In genomic region chr10:15370212-15370740, GRCh38 we compare ENCODE assay signal across 2 cellular contexts.
TF ChIP-seq lines count a peak whose summit lies in the region.

No MANE protein-coding gene starts in this region.

TF ChIP-seq in SK-N-SH, 30 proteins besides CTCF, POLR2A, EP300 and RAD21 (continued from another document):
- TF ChIP-seq USF1 (IDR thresholded peaks at IDR 0.05; ENCODE audit: borderline replicate concordance, low read depth) (no peak), SMC3 (IDR thresholded peaks at IDR 0.05; ENCODE audit: low read depth, low read length) (no peak), NRF1 (IDR thresholded peaks at IDR 0.05; ENCODE audit: low read depth, low read length) (no peak), JUND (IDR thresholded peaks at IDR 0.05) (no peak), MXI1 (IDR thresholded peaks at IDR 0.05; ENCODE audit: low read depth, low read length) (no peak), YY1 (IDR thresholded peaks at IDR 0.05; ENCODE audit: low read depth) (no peak), GATA2 (CRISPR knock-in tag; IDR thresholded peaks at IDR 0.05) (no peak), FOXJ3 (CRISPR knock-in tag; IDR thresholded peaks at IDR 0.05) (no peak), EZH2phosphoT487 (IDR thresholded peaks at IDR 0.05; ENCODE audit: borderline replicate concordance, low read depth) (no peak), POLR2AphosphoS5 (IDR thresholded peaks at IDR 0.05; ENCODE audit: low read depth, low read length) (no peak)
- TF ChIP-seq, protein P1, sequence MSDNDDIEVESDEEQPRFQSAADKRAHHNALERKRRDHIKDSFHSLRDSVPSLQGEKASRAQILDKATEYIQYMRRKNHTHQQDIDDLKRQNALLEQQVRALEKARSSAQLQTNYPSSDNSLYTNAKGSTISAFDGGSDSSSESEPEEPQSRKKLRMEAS (IDR thresholded peaks at IDR 0.05; ENCODE audit: low read depth) = no peak
- TF ChIP-seq, protein P2, sequence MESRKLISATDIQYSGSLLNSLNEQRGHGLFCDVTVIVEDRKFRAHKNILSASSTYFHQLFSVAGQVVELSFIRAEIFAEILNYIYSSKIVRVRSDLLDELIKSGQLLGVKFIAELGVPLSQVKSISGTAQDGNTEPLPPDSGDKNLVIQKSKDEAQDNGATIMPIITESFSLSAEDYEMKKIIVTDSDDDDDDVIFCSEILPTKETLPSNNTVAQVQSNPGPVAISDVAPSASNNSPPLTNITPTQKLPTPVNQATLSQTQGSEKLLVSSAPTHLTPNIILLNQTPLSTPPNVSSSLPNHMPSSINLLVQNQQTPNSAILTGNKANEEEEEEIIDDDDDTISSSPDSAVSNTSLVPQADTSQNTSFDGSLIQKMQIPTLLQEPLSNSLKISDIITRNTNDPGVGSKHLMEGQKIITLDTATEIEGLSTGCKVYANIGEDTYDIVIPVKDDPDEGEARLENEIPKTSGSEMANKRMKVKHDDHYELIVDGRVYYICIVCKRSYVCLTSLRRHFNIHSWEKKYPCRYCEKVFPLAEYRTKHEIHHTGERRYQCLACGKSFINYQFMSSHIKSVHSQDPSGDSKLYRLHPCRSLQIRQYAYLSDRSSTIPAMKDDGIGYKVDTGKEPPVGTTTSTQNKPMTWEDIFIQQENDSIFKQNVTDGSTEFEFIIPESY (IDR thresholded peaks at IDR 0.05; ENCODE audit: borderline replicate concordance, low read depth) = no peak
- TF ChIP-seq, protein P3, sequence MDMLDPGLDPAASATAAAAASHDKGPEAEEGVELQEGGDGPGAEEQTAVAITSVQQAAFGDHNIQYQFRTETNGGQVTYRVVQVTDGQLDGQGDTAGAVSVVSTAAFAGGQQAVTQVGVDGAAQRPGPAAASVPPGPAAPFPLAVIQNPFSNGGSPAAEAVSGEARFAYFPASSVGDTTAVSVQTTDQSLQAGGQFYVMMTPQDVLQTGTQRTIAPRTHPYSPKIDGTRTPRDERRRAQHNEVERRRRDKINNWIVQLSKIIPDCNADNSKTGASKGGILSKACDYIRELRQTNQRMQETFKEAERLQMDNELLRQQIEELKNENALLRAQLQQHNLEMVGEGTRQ (IDR thresholded peaks at IDR 0.05; ENCODE audit: borderline replicate concordance, low read depth, low read length) = no peak

TF ChIP-seq in HepG2, 621 proteins besides CTCF, POLR2A, EP300 and RAD21 (continues in another document):
- no peak for TF ChIP-seq ZNF710 (CRISPR knock-in tag; IDR thresholded peaks at IDR 0.05; ENCODE audit: borderline replicate concordance)
- TF ChIP-seq KAT7 (CRISPR knock-in tag; IDR thresholded peaks at IDR 0.05; ENCODE audit: borderline replicate concordance) = peak; percentile 48; the same call in 1 of the 2 replicates
- TF ChIP-seq ZNF660 (CRISPR knock-in tag; IDR thresholded peaks at IDR 0.05; ENCODE audit: borderline replicate concordance, low read depth) = no peak
- TF ChIP-seq ZIK1 (CRISPR knock-in tag; IDR thresholded peaks at IDR 0.05; ENCODE audit: borderline replicate concordance, low read depth) = no peak
- peak; percentile 19; the same call in 1 of the 2 replicates for TF ChIP-seq ZNF501 (CRISPR knock-in tag; IDR thresholded peaks at IDR 0.05)
- TF ChIP-seq, protein P4, sequence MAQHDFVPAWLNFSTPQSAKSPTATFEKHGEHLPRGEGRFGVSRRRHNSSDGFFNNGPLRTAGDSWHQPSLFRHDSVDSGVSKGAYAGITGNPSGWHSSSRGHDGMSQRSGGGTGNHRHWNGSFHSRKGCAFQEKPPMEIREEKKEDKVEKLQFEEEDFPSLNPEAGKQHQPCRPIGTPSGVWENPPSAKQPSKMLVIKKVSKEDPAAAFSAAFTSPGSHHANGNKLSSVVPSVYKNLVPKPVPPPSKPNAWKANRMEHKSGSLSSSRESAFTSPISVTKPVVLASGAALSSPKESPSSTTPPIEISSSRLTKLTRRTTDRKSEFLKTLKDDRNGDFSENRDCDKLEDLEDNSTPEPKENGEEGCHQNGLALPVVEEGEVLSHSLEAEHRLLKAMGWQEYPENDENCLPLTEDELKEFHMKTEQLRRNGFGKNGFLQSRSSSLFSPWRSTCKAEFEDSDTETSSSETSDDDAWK (CRISPR knock-in tag; IDR thresholded peaks at IDR 0.05) = no peak
- TF ChIP-seq HHEX (CRISPR knock-in tag; IDR thresholded peaks at IDR 0.05) = no peak
- TF ChIP-seq, protein P5, sequence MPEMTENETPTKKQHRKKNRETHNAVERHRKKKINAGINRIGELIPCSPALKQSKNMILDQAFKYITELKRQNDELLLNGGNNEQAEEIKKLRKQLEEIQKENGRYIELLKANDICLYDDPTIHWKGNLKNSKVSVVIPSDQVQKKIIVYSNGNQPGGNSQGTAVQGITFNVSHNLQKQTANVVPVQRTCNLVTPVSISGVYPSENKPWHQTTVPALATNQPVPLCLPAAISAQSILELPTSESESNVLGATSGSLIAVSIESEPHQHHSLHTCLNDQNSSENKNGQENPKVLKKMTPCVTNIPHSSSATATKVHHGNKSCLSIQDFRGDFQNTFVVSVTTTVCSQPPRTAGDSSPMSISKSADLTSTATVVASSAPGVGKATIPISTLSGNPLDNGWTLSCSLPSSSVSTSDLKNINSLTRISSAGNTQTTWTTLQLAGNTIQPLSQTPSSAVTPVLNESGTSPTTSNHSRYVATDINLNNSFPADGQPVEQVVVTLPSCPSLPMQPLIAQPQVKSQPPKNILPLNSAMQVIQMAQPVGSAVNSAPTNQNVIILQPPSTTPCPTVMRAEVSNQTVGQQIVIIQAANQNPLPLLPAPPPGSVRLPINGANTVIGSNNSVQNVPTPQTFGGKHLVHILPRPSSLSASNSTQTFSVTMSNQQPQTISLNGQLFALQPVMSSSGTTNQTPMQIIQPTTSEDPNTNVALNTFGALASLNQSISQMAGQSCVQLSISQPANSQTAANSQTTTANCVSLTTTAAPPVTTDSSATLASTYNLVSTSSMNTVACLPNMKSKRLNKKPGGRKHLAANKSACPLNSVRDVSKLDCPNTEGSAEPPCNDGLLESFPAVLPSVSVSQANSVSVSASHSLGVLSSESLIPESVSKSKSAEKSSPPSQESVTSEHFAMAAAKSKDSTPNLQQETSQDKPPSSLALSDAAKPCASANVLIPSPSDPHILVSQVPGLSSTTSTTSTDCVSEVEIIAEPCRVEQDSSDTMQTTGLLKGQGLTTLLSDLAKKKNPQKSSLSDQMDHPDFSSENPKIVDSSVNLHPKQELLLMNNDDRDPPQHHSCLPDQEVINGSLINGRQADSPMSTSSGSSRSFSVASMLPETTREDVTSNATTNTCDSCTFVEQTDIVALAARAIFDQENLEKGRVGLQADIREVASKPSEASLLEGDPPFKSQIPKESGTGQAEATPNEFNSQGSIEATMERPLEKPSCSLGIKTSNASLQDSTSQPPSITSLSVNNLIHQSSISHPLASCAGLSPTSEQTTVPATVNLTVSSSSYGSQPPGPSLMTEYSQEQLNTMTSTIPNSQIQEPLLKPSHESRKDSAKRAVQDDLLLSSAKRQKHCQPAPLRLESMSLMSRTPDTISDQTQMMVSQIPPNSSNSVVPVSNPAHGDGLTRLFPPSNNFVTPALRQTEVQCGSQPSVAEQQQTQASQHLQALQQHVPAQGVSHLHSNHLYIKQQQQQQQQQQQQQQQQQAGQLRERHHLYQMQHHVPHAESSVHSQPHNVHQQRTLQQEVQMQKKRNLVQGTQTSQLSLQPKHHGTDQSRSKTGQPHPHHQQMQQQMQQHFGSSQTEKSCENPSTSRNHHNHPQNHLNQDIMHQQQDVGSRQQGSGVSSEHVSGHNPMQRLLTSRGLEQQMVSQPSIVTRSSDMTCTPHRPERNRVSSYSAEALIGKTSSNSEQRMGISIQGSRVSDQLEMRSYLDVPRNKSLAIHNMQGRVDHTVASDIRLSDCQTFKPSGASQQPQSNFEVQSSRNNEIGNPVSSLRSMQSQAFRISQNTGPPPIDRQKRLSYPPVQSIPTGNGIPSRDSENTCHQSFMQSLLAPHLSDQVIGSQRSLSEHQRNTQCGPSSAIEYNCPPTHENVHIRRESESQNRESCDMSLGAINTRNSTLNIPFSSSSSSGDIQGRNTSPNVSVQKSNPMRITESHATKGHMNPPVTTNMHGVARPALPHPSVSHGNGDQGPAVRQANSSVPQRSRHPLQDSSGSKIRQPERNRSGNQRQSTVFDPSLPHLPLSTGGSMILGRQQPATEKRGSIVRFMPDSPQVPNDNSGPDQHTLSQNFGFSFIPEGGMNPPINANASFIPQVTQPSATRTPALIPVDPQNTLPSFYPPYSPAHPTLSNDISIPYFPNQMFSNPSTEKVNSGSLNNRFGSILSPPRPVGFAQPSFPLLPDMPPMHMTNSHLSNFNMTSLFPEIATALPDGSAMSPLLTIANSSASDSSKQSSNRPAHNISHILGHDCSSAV (CRISPR knock-in tag; IDR thresholded peaks at IDR 0.05; ENCODE audit: borderline replicate concordance) = no peak
- no peak; the same call in 1 of the 2 replicates for TF ChIP-seq ZNF616 (CRISPR knock-in tag; IDR thresholded peaks at IDR 0.05; ENCODE audit: low read depth)
- TF ChIP-seq ATRX (CRISPR knock-in tag; IDR thresholded peaks at IDR 0.05; ENCODE audit: borderline replicate concordance) = no peak
- TF ChIP-seq, protein P6, sequence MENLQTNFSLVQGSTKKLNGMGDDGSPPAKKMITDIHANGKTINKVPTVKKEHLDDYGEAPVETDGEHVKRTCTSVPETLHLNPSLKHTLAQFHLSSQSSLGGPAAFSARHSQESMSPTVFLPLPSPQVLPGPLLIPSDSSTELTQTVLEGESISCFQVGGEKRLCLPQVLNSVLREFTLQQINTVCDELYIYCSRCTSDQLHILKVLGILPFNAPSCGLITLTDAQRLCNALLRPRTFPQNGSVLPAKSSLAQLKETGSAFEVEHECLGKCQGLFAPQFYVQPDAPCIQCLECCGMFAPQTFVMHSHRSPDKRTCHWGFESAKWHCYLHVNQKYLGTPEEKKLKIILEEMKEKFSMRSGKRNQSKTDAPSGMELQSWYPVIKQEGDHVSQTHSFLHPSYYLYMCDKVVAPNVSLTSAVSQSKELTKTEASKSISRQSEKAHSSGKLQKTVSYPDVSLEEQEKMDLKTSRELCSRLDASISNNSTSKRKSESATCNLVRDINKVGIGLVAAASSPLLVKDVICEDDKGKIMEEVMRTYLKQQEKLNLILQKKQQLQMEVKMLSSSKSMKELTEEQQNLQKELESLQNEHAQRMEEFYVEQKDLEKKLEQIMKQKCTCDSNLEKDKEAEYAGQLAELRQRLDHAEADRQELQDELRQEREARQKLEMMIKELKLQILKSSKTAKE (CRISPR knock-in tag; IDR thresholded peaks at IDR 0.05; ENCODE audit: borderline replicate concordance) = no peak
- no peak for TF ChIP-seq LCORL (IDR thresholded peaks at IDR 0.05)
- no peak for TF ChIP-seq LCORL (CRISPR knock-in tag; IDR thresholded peaks at IDR 0.05)
- TF ChIP-seq SIN3A (IDR thresholded peaks at IDR 0.05; ENCODE audit: borderline replicate concordance, low read depth, low read length) = peak; percentile 40; the same call in 1 of the 2 replicates
- TF ChIP-seq SOX5 (CRISPR knock-in tag; IDR thresholded peaks at IDR 0.05; ENCODE audit: borderline replicate concordance) = no peak
- TF ChIP-seq ZNF790 (CRISPR knock-in tag; IDR thresholded peaks at IDR 0.05; ENCODE audit: borderline replicate concordance) = 0 out of 2 replicates have a peak, but pooled peaks have one; percentile 30
- TF ChIP-seq ZNF563 (CRISPR knock-in tag; IDR thresholded peaks at IDR 0.05) = 0 out of 2 replicates have a peak, but pooled peaks have one; percentile 47
- TF ChIP-seq RBFOX2 (IDR thresholded peaks at IDR 0.05; ENCODE audit: low read depth, low read length) = peak; percentile 60
- TF ChIP-seq, protein P7, sequence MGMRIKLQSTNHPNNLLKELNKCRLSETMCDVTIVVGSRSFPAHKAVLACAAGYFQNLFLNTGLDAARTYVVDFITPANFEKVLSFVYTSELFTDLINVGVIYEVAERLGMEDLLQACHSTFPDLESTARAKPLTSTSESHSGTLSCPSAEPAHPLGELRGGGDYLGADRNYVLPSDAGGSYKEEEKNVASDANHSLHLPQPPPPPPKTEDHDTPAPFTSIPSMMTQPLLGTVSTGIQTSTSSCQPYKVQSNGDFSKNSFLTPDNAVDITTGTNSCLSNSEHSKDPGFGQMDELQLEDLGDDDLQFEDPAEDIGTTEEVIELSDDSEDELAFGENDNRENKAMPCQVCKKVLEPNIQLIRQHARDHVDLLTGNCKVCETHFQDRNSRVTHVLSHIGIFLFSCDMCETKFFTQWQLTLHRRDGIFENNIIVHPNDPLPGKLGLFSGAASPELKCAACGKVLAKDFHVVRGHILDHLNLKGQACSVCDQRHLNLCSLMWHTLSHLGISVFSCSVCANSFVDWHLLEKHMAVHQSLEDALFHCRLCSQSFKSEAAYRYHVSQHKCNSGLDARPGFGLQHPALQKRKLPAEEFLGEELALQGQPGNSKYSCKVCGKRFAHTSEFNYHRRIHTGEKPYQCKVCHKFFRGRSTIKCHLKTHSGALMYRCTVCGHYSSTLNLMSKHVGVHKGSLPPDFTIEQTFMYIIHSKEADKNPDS (CRISPR knock-in tag; IDR thresholded peaks at IDR 0.05) = no peak
- no peak for TF ChIP-seq ERF (CRISPR knock-in tag; IDR thresholded peaks at IDR 0.05)
- no peak for TF ChIP-seq ARHGAP35 (CRISPR knock-in tag; IDR thresholded peaks at IDR 0.05; ENCODE audit: borderline replicate concordance)
- no peak for TF ChIP-seq MIER2 (CRISPR knock-in tag; IDR thresholded peaks at IDR 0.05)
- no peak for TF ChIP-seq HNRNPK (IDR thresholded peaks at IDR 0.05; ENCODE audit: low read depth, low read length, poor library complexity, severe bottlenecking)
- no peak for TF ChIP-seq ZNF180 (CRISPR knock-in tag; IDR thresholded peaks at IDR 0.05; ENCODE audit: borderline replicate concordance, low read depth)
- no peak for TF ChIP-seq ETV6 (CRISPR knock-in tag; conservative IDR thresholded peaks at IDR 0.05)
- TF ChIP-seq, protein P8, sequence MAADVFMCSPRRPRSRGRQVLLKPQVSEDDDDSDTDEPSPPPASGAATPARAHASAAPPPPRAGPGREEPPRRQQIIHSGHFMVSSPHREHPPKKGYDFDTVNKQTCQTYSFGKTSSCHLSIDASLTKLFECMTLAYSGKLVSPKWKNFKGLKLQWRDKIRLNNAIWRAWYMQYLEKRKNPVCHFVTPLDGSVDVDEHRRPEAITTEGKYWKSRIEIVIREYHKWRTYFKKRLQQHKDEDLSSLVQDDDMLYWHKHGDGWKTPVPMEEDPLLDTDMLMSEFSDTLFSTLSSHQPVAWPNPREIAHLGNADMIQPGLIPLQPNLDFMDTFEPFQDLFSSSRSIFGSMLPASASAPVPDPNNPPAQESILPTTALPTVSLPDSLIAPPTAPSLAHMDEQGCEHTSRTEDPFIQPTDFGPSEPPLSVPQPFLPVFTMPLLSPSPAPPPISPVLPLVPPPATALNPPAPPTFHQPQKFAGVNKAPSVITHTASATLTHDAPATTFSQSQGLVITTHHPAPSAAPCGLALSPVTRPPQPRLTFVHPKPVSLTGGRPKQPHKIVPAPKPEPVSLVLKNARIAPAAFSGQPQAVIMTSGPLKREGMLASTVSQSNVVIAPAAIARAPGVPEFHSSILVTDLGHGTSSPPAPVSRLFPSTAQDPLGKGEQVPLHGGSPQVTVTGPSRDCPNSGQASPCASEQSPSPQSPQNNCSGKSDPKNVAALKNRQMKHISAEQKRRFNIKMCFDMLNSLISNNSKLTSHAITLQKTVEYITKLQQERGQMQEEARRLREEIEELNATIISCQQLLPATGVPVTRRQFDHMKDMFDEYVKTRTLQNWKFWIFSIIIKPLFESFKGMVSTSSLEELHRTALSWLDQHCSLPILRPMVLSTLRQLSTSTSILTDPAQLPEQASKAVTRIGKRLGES (CRISPR knock-in tag; IDR thresholded peaks at IDR 0.05; ENCODE audit: borderline replicate concordance) = no peak
- 0 out of 2 replicates have a peak, but pooled peaks have one; percentile 62 for TF ChIP-seq ZNF30 (CRISPR knock-in tag; IDR thresholded peaks at IDR 0.05)
